In genomic region chr6:144036064-144036873, GRCh38 we compare ENCODE assay signal across 8 cellular contexts. TPM values are rescaled to one million over a fixed set of nuclear protein-coding genes. Genes with fewer than 3 reads are reported as not detected.
DNase-seq lines count a peak whose midpoint lies in the region; ATAC-seq, FAIRE-seq and TF ChIP-seq lines count a peak whose summit lies in the region.

No MANE protein-coding gene starts in this region.

- FAIRE-seq in astrocyte (lab: Jason Lieb, UNC), result no peak

- TF ChIP-seq CTCF in CD14-positive monocyte (IDR thresholded peaks at IDR 0.05) (peak; percentile 17), astrocyte (IDR thresholded peaks at IDR 0.05; ENCODE audit: insufficient read depth, low read depth, low read length) (no peak), testis (IDR thresholded peaks at IDR 0.05) (no peak)

- H3K9me3 ChIP-seq in astrocyte (ENCODE audit: insufficient read depth, low read depth, low read length) (no peaks in the 10 kb centered on the region), testis (no peaks in the 10 kb centered on the region)

- H3K9ac ChIP-seq in astrocyte (ENCODE audit: low read length), result peak overlapping the region; percentile 8

- no peaks in the 10 kb centered on the region for H3K27me3 ChIP-seq in astrocyte (ENCODE audit: insufficient read depth, low read length)
- no peaks in the 10 kb centered on the region for H3K27me3 ChIP-seq in testis

- H3K4me3 ChIP-seq in astrocyte (ENCODE audit: insufficient read depth, low read depth, low read length) (peak overlapping the region; percentile 32), testis (peak overlapping the region in 1 of 2 donors; percentile 26)

- H3K36me3 ChIP-seq in astrocyte (ENCODE audit: insufficient read depth, low read length) (no peaks in the 10 kb centered on the region), testis (ENCODE audit: low read depth, missing control alignments) (no peaks in the 10 kb centered on the region)

- H3K79me2 ChIP-seq in astrocyte (ENCODE audit: insufficient read depth, low read length), result no peaks in the 10 kb centered on the region

- DNase-seq in CD14-positive monocyte (ENCODE audit: low spot score), result peak; percentile 47
- DNase-seq in astrocyte (ENCODE audit: low read depth), result no peak
- DNase-seq in kidney tubule cell (ENCODE audit: low spot score), result peak; percentile 46
- peak; percentile 24 for DNase-seq in testis
- no peak for DNase-seq in activated gamma-delta T cell treated with Interleukin-2 at 50 U/mL for 16 hours
- DNase-seq in superior temporal gyrus (ENCODE audit: extremely low spot score), result no peak

- ATAC-seq in GM19397 (IDR thresholded peaks at IDR 0.05; ENCODE audit: unreplicated experiment) (peak; percentile 82), HG03469 (IDR thresholded peaks at IDR 0.05; ENCODE audit: unreplicated experiment) (peak; percentile 74)

- H3K27ac ChIP-seq in astrocyte (ENCODE audit: low read depth, low read length) (no peak overlapping the region), testis (no peak overlapping the region)

- peak overlapping the region; percentile 92 to 97 (median 96) for H3K27ac Mint-ChIP-seq in CD14-positive monocyte
- H3K27ac Mint-ChIP-seq in astrocyte (ENCODE audit: unreplicated experiment), result no peak overlapping the region

- H3K4me1 Mint-ChIP-seq in CD14-positive monocyte (peaks cover 55% of the 10 kb centered on the region), astrocyte (ENCODE audit: low read depth, unreplicated experiment) (peaks cover 8% of the 10 kb centered on the region)

- H3K36me3 Mint-ChIP-seq in CD14-positive monocyte (peaks cover 4 to 9% of the 10 kb centered on the region in 2 donors), astrocyte (ENCODE audit: low read depth, unreplicated experiment) (no peaks in the 10 kb centered on the region)

- H3K27me3 Mint-ChIP-seq in CD14-positive monocyte (ENCODE audit: low read depth in 3 of 3), result no peaks in the 10 kb centered on the region
- peaks cover 2% of the 10 kb centered on the region for H3K27me3 Mint-ChIP-seq in astrocyte (ENCODE audit: low read depth, unreplicated experiment)

- no peak for TF ChIP-seq POLR2A in testis (IDR thresholded peaks at IDR 0.05)

- intact Hi-C loops in CD14-positive monocyte (cut with micrococcal nuclease) (no loop called here), testis (cut with DNase I; ENCODE audit: low total_unique reads) (no loop called here)

- H2AFZ ChIP-seq in astrocyte (ENCODE audit: low read depth, low read length), result peak overlapping the region; percentile 80

- H3K9me3 Mint-ChIP-seq in CD14-positive monocyte, result peaks cover 0 to 6% (median 5%) of the 10 kb centered on the region in 7 donors
- H3K9me3 Mint-ChIP-seq in astrocyte (ENCODE audit: unreplicated experiment), result peaks cover 2% of the 10 kb centered on the region

- H3K4me1 ChIP-seq in astrocyte (ENCODE audit: insufficient read depth, low read length) (no peaks in the 10 kb centered on the region), testis (no peaks in the 10 kb centered on the region)

- peak overlapping the region; percentile 86 to 97 for H3K4me3 Mint-ChIP-seq in CD14-positive monocyte
- H3K4me3 Mint-ChIP-seq in astrocyte (ENCODE audit: unreplicated experiment), result no peak overlapping the region

- WGBS in testis, 2 donors, result 12 to 41% methylated on average over 8 of the region's 8 CpGs

- H4K20me1 ChIP-seq in astrocyte (ENCODE audit: insufficient read depth, low read length), result no peaks in the 10 kb centered on the region

- H3K4me2 ChIP-seq in astrocyte (ENCODE audit: low read length), result peak overlapping the region; percentile 75

RNA-seq across cellular contexts. Expression of gene PLAGL1, which starts 28.2 kb away (rescaled TPM):
- 10 to 100 TPM; 11.6 to 16.7 TPM for polyA plus RNA-seq in CD14-positive monocyte
- 18.3 and 20.3 TPM in 2 replicates for total RNA-seq in astrocyte
- 10 to 100 TPM; 16.2 to 31.3 TPM for total RNA-seq in testis
- 17.4 TPM for polyA plus RNA-seq in testis (ENCODE audit: insufficient read depth, low read depth, low replicate concordance)

RNA-seq across cellular contexts. Expression of gene SF3B5, which starts 59.1 kb away (rescaled TPM):
- polyA plus RNA-seq in CD14-positive monocyte (100 to 1,000 TPM; 355 to 445 TPM), testis (ENCODE audit: insufficient read depth, low read depth, low replicate concordance) (174 TPM)
- total RNA-seq in astrocyte (123 and 129 TPM in 2 replicates), testis (100 to 1,000 TPM; 153 to 200 TPM)

Comparison
In these comparisons a context has a peak if more than half of its experiments do, and no peak if none do; other contexts are left out.
1. DNase-seq: peak in CD14-positive monocyte (single experiment), kidney tubule cell (single experiment) and testis (single experiment); none in astrocyte (single experiment), activated gamma-delta T cell treated with Interleukin-2 at 50 U/mL for 16 hours (single experiment) and superior temporal gyrus (single experiment).